In the genomic region with DNA sequence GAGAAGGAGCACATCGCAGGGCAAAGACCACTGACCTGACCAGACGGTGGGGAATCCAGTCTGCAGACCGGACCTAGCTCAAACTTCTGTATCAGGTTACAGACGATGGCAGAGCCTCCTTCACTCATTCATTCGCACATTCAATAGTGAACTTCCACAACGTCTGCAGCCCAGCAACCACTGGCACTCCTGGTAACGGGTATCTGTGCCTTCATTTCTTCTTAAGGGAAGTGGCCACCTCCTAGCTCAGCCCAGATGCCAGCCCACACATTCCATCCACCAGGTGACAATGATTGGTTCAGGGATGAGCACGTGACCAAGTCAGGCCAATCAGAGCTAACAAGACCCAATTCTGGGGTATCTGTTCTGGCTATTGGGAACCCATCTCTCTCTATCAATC, we compare ENCODE assay signal across 1 cellular context.
TF ChIP-seq lines count a peak whose summit lies in the region.

No MANE protein-coding gene starts in this region.

TF ChIP-seq in SK-N-SH treated with all-trans-retinoic acid at 6 μM for 48 hours, 23 proteins besides CTCF, POLR2A, EP300 and RAD21 (continued from another document):
- TF ChIP-seq, protein P1, sequence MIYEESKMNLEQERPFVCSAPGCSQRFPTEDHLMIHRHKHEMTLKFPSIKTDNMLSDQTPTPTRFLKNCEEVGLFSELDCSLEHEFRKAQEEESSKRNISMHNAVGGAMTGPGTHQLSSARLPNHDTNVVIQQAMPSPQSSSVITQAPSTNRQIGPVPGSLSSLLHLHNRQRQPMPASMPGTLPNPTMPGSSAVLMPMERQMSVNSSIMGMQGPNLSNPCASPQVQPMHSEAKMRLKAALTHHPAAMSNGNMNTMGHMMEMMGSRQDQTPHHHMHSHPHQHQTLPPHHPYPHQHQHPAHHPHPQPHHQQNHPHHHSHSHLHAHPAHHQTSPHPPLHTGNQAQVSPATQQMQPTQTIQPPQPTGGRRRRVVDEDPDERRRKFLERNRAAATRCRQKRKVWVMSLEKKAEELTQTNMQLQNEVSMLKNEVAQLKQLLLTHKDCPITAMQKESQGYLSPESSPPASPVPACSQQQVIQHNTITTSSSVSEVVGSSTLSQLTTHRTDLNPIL (CRISPR knock-in tag; IDR thresholded peaks at IDR 0.05; ENCODE audit: low read depth): no peak
- no peak for TF ChIP-seq ESRRG (CRISPR knock-in tag; IDR thresholded peaks at IDR 0.05)
- TF ChIP-seq ISL1 (CRISPR knock-in tag; IDR thresholded peaks at IDR 0.05): no peak
- TF ChIP-seq GLIS3 (CRISPR knock-in tag; IDR thresholded peaks at IDR 0.05): no peak
- TF ChIP-seq, protein P2, sequence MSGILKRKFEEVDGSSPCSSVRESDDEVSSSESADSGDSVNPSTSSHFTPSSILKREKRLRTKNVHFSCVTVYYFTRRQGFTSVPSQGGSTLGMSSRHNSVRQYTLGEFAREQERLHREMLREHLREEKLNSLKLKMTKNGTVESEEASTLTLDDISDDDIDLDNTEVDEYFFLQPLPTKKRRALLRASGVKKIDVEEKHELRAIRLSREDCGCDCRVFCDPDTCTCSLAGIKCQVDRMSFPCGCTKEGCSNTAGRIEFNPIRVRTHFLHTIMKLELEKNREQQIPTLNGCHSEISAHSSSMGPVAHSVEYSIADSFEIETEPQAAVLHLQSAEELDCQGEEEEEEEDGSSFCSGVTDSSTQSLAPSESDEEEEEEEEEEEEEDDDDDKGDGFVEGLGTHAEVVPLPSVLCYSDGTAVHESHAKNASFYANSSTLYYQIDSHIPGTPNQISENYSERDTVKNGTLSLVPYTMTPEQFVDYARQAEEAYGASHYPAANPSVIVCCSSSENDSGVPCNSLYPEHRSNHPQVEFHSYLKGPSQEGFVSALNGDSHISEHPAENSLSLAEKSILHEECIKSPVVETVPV (CRISPR knock-in tag; IDR thresholded peaks at IDR 0.05): no peak
- no peak for TF ChIP-seq PPARA (CRISPR knock-in tag; IDR thresholded peaks at IDR 0.05; ENCODE audit: borderline replicate concordance)
- TF ChIP-seq ARNTL (CRISPR knock-in tag; IDR thresholded peaks at IDR 0.05; ENCODE audit: borderline replicate concordance, low read depth): no peak
